In the genomic region with DNA sequence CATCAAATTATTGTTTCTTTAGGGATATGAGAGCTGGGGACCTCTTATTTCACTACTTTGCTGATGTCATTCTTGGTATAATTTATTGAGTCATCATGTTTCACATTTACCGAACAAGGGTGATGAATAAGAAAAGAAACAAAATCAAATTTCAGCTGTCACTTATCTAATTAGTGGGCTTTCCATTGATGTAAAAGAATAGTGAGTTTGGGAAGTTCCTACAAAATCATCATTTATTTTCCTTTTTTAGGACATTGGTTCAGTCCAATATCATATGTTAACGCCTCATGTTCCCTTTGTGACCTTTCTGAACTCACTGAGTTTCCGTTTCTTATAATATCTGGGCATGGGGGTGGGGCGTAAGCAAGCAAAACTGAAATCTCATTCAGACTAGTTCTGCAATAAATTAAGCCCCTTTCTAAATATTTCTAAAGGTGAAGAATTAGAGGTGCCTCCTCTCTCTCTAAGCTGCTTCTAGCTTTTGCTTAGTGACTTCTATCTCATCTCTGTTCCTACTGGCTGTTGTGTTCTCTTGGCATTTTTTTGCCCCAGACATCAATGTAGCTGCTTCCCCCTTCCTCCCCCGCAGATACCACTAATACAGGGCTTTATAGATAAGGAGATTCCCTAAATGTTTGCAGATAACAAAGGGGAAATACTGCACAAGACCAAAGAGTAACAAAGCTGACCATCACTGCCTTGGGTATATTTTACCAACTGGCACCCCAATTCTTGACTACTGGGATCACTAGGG, we compare ENCODE assay signal across 1 cellular context.
TF ChIP-seq lines count a peak whose summit lies in the region.

No MANE protein-coding gene starts in this region.

TF ChIP-seq in GM23338, 12 proteins besides CTCF, POLR2A, EP300 and RAD21 (continued from another document):
- TF ChIP-seq, protein P1, sequence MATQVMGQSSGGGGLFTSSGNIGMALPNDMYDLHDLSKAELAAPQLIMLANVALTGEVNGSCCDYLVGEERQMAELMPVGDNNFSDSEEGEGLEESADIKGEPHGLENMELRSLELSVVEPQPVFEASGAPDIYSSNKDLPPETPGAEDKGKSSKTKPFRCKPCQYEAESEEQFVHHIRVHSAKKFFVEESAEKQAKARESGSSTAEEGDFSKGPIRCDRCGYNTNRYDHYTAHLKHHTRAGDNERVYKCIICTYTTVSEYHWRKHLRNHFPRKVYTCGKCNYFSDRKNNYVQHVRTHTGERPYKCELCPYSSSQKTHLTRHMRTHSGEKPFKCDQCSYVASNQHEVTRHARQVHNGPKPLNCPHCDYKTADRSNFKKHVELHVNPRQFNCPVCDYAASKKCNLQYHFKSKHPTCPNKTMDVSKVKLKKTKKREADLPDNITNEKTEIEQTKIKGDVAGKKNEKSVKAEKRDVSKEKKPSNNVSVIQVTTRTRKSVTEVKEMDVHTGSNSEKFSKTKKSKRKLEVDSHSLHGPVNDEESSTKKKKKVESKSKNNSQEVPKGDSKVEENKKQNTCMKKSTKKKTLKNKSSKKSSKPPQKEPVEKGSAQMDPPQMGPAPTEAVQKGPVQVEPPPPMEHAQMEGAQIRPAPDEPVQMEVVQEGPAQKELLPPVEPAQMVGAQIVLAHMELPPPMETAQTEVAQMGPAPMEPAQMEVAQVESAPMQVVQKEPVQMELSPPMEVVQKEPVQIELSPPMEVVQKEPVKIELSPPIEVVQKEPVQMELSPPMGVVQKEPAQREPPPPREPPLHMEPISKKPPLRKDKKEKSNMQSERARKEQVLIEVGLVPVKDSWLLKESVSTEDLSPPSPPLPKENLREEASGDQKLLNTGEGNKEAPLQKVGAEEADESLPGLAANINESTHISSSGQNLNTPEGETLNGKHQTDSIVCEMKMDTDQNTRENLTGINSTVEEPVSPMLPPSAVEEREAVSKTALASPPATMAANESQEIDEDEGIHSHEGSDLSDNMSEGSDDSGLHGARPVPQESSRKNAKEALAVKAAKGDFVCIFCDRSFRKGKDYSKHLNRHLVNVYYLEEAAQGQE (IDR thresholded peaks at IDR 0.05; ENCODE audit: unreplicated experiment): no peak
- TF ChIP-seq, protein P2, sequence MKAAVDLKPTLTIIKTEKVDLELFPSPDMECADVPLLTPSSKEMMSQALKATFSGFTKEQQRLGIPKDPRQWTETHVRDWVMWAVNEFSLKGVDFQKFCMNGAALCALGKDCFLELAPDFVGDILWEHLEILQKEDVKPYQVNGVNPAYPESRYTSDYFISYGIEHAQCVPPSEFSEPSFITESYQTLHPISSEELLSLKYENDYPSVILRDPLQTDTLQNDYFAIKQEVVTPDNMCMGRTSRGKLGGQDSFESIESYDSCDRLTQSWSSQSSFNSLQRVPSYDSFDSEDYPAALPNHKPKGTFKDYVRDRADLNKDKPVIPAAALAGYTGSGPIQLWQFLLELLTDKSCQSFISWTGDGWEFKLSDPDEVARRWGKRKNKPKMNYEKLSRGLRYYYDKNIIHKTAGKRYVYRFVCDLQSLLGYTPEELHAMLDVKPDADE (IDR thresholded peaks at IDR 0.05): no peak
- no peak for TF ChIP-seq ZNF331 (CRISPR knock-in tag; IDR thresholded peaks at IDR 0.05; ENCODE audit: low read depth)
- no peak for TF ChIP-seq EZH2 (IDR thresholded peaks at IDR 0.05; ENCODE audit: low read depth, unreplicated experiment)
- TF ChIP-seq CREB1 (CRISPR knock-in tag; IDR thresholded peaks at IDR 0.05; ENCODE audit: low read depth): no peak
- TF ChIP-seq STAT1 (IDR thresholded peaks at IDR 0.05; ENCODE audit: unreplicated experiment): no peak
- no peak for TF ChIP-seq JUNB (IDR thresholded peaks at IDR 0.05; ENCODE audit: unreplicated experiment)
